ENCODE assay signal across 13 cellular contexts in genomic region chr7:90710466-90710850, GRCh38.
DNase-seq lines count a peak whose midpoint lies in the region; ATAC-seq and TF ChIP-seq lines count a peak whose summit lies in the region.
"Had no signal": no experiment of that assay in that cellular context is flagged by ENCODE, and none has a peak within 500 bp of the region (broad histone marks: within the 10 kb centered on the region; RNA-seq: fewer than 3 reads in every experiment).

No MANE protein-coding gene starts in this region.

- TF ChIP-seq CTCF in GM23338 (conservative IDR thresholded peaks at IDR 0.05; ENCODE audit: low read depth in 2 of 2) (no peak), VCaP (conservative IDR thresholded peaks at IDR 0.05) (no peak), osteocyte (IDR thresholded peaks at IDR 0.05) (no peak), lower lobe of right lung (IDR thresholded peaks at IDR 0.05) (no peak)

- no peaks in the 10 kb centered on the region for H3K9me2 ChIP-seq in GM23338 (ENCODE audit: insufficient read depth)

- H3K4me1 ChIP-seq in GM23338 (ENCODE audit: insufficient read depth), result peaks cover 38% of the 10 kb centered on the region
- H3K4me1 ChIP-seq in lower lobe of right lung, result peaks cover 21% of the 10 kb centered on the region

- H3K27ac ChIP-seq in GM23338 (ENCODE audit: low read depth) (peak overlapping the region; percentile 75; the same call in 1 of the 2 replicates), VCaP (peak overlapping the region; percentile 68), lower lobe of right lung (no peak overlapping the region)

- H3K9me3 Mint-ChIP-seq in GM23338, result peaks cover 13% of the 10 kb centered on the region
- no peaks in the 10 kb centered on the region for H3K9me3 Mint-ChIP-seq in osteocyte (ENCODE audit: unreplicated experiment)
- H3K9me3 Mint-ChIP-seq in stimulated activated effector memory CD8-positive, alpha-beta T cell treated with anti-CD3 and anti-CD28 coated beads, Interleukin-12 subunit alpha, Interleukin-12 subunit beta, amount 100 ng/mL, for 72 hours, result peaks cover 5% of the 10 kb centered on the region

- H3K27me3 Mint-ChIP-seq in GM23338 (ENCODE audit: insufficient read depth, low read depth, poor library complexity) (peaks cover 2% of the 10 kb centered on the region), osteocyte (ENCODE audit: unreplicated experiment) (no peaks in the 10 kb centered on the region)

- H3K27me3 ChIP-seq in GM23338 (ENCODE audit: insufficient read depth) (no peaks in the 10 kb centered on the region), lower lobe of right lung (ENCODE audit: low read depth) (no peaks in the 10 kb centered on the region)
- H3K27me3 ChIP-seq: heart left ventricle had no signal

- H3K4me2 ChIP-seq in GM23338, result 0 out of 2 replicates have a peak overlapping the region, but pooled peaks have one; percentile 44

- H3K4me3 Mint-ChIP-seq in GM23338 (no peak overlapping the region), osteocyte (ENCODE audit: unreplicated experiment) (no peak overlapping the region)
- H3K4me3 Mint-ChIP-seq in stimulated activated effector memory CD8-positive, alpha-beta T cell treated with anti-CD3 and anti-CD28 coated beads, Interleukin-12 subunit alpha, Interleukin-12 subunit beta, amount 100 ng/mL, for 72 hours, result no peak overlapping the region

- intact Hi-C loops in lower lobe of right lung (cut with DNase I), result no loop called here

- H3K79me2 ChIP-seq in GM23338 (replicated peaks; ENCODE audit: insufficient read depth), result peaks cover 40% of the 10 kb centered on the region

- peaks cover 63% of the 10 kb centered on the region for H3K4me1 Mint-ChIP-seq in GM23338
- H3K4me1 Mint-ChIP-seq in osteocyte (ENCODE audit: unreplicated experiment), result peaks cover 77% of the 10 kb centered on the region
- H3K4me1 Mint-ChIP-seq in stimulated activated effector memory CD8-positive, alpha-beta T cell treated with anti-CD3 and anti-CD28 coated beads, Interleukin-12 subunit alpha, Interleukin-12 subunit beta, amount 100 ng/mL, for 72 hours, result no peaks in the 10 kb centered on the region

- H3K4me3 ChIP-seq in GM23338, result no peak overlapping the region
- H3K4me3 ChIP-seq in lower lobe of right lung, result no peak overlapping the region

- H3K36me3 ChIP-seq in GM23338 (ENCODE audit: insufficient read depth), result no peaks in the 10 kb centered on the region; the same call in 1 of the 2 replicates
- no peaks in the 10 kb centered on the region for H3K36me3 ChIP-seq in lower lobe of right lung
- H3K36me3 ChIP-seq: heart left ventricle had no signal

- no peak for DNase-seq in GM23338 (ENCODE audit: low spot score)
- DNase-seq in osteocyte (ENCODE audit: extremely low spot score, unreplicated experiment), result no peak
- no peak for DNase-seq in germinal center (ENCODE audit: low spot score)
- no peak for DNase-seq in ureter (ENCODE audit: low spot score)
- DNase-seq in stimulated activated effector memory CD8-positive, alpha-beta T cell treated with anti-CD3 and anti-CD28 coated beads, Interleukin-12 subunit alpha, Interleukin-12 subunit beta, amount 100 ng/mL, for 72 hours (ENCODE audit: low spot score in 2 of 2), result no peak
- no peak for DNase-seq in lower lobe of right lung
- DNase-seq: activated effector memory CD4-positive, alpha-beta T cell treated with Interleukin-2 at 50 U/mL for 16 hours; NCI-H2107; right cardiac atrium had no signal

- no peaks in the 10 kb centered on the region for H4K20me1 ChIP-seq in GM23338 (replicated peaks; ENCODE audit: insufficient read depth)

- H2AFZ ChIP-seq in GM23338, result no peak overlapping the region

- ATAC-seq in GM18511 (IDR thresholded peaks at IDR 0.05; ENCODE audit: unreplicated experiment), result peak; percentile 3
- no peak for ATAC-seq in GM23338
- ATAC-seq in stimulated activated effector memory CD8-positive, alpha-beta T cell treated with anti-CD3 and anti-CD28 coated beads, Interleukin-12 subunit alpha, Interleukin-12 subunit beta, amount 100 ng/mL, for 72 hours, result no peak
- ATAC-seq in lower lobe of right lung, result no peak
- ATAC-seq: HepG2 had no signal

- H3K27ac Mint-ChIP-seq in GM23338 (no peak overlapping the region; the same call in 1 of the 2 replicates), osteocyte (ENCODE audit: unreplicated experiment) (peak overlapping the region; percentile 79)
- no peak overlapping the region for H3K27ac Mint-ChIP-seq in stimulated activated effector memory CD8-positive, alpha-beta T cell treated with anti-CD3 and anti-CD28 coated beads, Interleukin-12 subunit alpha, Interleukin-12 subunit beta, amount 100 ng/mL, for 72 hours

- no peaks in the 10 kb centered on the region for H3F3A ChIP-seq in GM23338 (replicated peaks; ENCODE audit: low read depth)

- no peaks in the 10 kb centered on the region for H3K9me3 ChIP-seq in lower lobe of right lung
- H3K9me3 ChIP-seq: heart left ventricle had no signal

- H3K36me3 Mint-ChIP-seq in GM23338 (ENCODE audit: low read depth), result peaks cover 18% of the 10 kb centered on the region; the same call in 2 of the 3 replicates
- peaks cover 9% of the 10 kb centered on the region for H3K36me3 Mint-ChIP-seq in osteocyte (ENCODE audit: unreplicated experiment)
- H3K36me3 Mint-ChIP-seq in stimulated activated effector memory CD8-positive, alpha-beta T cell treated with anti-CD3 and anti-CD28 coated beads, Interleukin-12 subunit alpha, Interleukin-12 subunit beta, amount 100 ng/mL, for 72 hours, result no peaks in the 10 kb centered on the region

TF ChIP-seq in GM23338, 12 proteins besides CTCF, POLR2A, EP300 and RAD21 (continues in another document):
- TF ChIP-seq NANOG (IDR thresholded peaks at IDR 0.05; ENCODE audit: borderline replicate concordance) (no peak), REST (IDR thresholded peaks at IDR 0.05; ENCODE audit: unreplicated experiment) (no peak), POLR2AphosphoS5 (IDR thresholded peaks at IDR 0.05; ENCODE audit: low read depth) (no peak)
